Comparison of ENCODE assay signal across 1 cellular context in the genomic region with DNA sequence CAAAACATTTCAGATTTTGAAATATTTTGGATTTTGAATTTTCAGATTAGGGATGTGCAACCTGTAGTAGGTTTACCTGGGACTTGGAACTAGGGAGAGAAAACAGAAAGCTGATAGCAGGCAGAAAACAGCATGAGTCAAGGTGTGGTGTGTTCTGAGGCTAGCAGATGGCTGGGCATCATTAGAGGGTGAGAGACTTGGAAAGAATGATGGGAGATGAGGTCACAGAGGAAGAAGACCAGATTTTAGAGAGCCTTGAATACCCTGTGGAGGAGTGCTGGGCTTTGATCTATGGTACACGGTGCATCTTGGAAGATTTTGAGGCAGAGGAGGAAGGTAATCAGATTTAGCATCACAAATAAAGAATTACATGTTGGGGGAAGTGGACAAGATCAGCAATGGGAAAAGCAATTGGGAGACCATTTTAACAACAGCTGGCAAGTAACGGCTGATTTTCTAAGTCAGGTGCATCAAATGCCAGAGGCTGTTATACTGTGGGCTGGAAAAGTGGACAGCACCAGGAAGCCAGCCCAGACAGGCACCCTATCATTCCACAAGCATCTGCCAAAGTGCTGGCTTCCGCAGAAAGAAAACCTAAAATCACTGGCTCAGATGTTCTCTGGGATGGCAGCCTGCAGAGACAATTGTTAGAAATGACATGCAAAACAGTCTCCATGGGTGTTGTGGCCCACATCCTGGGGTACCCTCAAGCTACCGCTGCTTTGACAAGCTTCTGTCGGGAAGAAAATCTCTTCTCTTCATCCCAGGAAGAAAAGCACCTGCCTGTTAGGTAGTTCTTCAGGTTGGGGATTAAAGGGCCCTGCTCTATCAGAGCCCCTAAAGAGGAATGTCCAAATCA.
TF ChIP-seq lines count a peak whose summit lies in the region.

No MANE protein-coding gene starts in this region.

TF ChIP-seq in WTC11, 78 proteins besides CTCF, POLR2A, EP300 and RAD21 (continued from another document):
- TF ChIP-seq, protein P1, sequence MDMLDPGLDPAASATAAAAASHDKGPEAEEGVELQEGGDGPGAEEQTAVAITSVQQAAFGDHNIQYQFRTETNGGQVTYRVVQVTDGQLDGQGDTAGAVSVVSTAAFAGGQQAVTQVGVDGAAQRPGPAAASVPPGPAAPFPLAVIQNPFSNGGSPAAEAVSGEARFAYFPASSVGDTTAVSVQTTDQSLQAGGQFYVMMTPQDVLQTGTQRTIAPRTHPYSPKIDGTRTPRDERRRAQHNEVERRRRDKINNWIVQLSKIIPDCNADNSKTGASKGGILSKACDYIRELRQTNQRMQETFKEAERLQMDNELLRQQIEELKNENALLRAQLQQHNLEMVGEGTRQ (CRISPR knock-in tag; IDR thresholded peaks at IDR 0.05) = no peak
